26 cellular contexts compared by ENCODE assay signal in genomic region chr17:10216213-10216982, GRCh38. TPM values are rescaled to one million over a fixed set of nuclear protein-coding genes. Genes with fewer than 3 reads are reported as not detected.
A peak's percentile ranks its signal among the peaks of the same experiment; 100 is the strongest.
DNase-seq lines count a peak whose midpoint lies in the region; ATAC-seq and TF ChIP-seq lines count a peak whose summit lies in the region.
"Had no signal": no experiment of that assay in that cellular context is flagged by ENCODE, and none has a peak within 500 bp of the region (broad histone marks: within the 10 kb centered on the region; RNA-seq: fewer than 3 reads in every experiment).

No MANE protein-coding gene starts in this region.

- CTCF ChIA-PET in Caco-2 (lab: Charles Lee): no interaction called here

- peaks cover 11% of the 10 kb centered on the region for H3K9me3 Mint-ChIP-seq in Caco-2 (ENCODE audit: unreplicated experiment)

- intact Hi-C loops in Caco-2 (cut with micrococcal nuclease; ENCODE audit: unreplicated experiment): no loop called here

- H3K9me3 ChIP-seq in BLaER1 treated with 17β-estradiol and CSF1 and Interleukin-3, amounts not matched to agents 10 nM and 100 nM (replicated peaks in 1 of 11): peaks cover 22 to 32% (median 30%) of the 10 kb centered on the region in 11 experiments
- H3K9me3 ChIP-seq in RWPE2 (ENCODE audit: severe bottlenecking) (no peaks in the 10 kb centered on the region), Caco-2 (no peaks in the 10 kb centered on the region)
- H3K9me3 ChIP-seq: prostate gland had no signal

- H3K27me3 ChIP-seq in BLaER1 treated with 17β-estradiol and CSF1 and Interleukin-3, amounts not matched to agents 10 nM and 100 nM: no peaks in the 10 kb centered on the region
- H3K27me3 ChIP-seq in RWPE2 (ENCODE audit: insufficient read depth, poor library complexity, severe bottlenecking): no peaks in the 10 kb centered on the region
- H3K27me3 ChIP-seq in Caco-2 (replicated peaks; ENCODE audit: control insufficient read depth, insufficient read depth, low read length): no peaks in the 10 kb centered on the region

- no peaks in the 10 kb centered on the region for H4K20me1 ChIP-seq in BLaER1 treated with 17β-estradiol and CSF1 and Interleukin-3, amounts not matched to agents 10 nM and 100 nM

- no peak overlapping the region for H3K27ac Mint-ChIP-seq in Caco-2 (ENCODE audit: unreplicated experiment)
- H3K27ac Mint-ChIP-seq: activated naive CD8-positive, alpha-beta T cell treated with anti-CD3 and anti-CD28 coated beads for 36 hours; activated T-helper 2 cell treated with anti-CD3 and anti-CD28 coated beads, Interferon-gamma antibody, Interleukin-2, Interleukin-4, amounts not matched to agents 10 μg/mL and 5 μg/mL and 100 μg/mL, durations not matched to agents 14 hours and 24 hours and 36 hours; CD4-positive, CD25-positive, alpha-beta regulatory T cell; mesothelial cell of epicardium; natural killer cell had no signal

- H3K4me1 Mint-ChIP-seq in Caco-2 (ENCODE audit: low read depth, unreplicated experiment): no peaks in the 10 kb centered on the region
- H3K4me1 Mint-ChIP-seq: activated naive CD8-positive, alpha-beta T cell treated with anti-CD3 and anti-CD28 coated beads for 36 hours; CD4-positive, CD25-positive, alpha-beta regulatory T cell; natural killer cell had no signal

- H3K36me3 ChIP-seq in BLaER1 treated with 17β-estradiol and CSF1 and Interleukin-3, amounts not matched to agents 10 nM and 100 nM: no peaks in the 10 kb centered on the region
- H3K36me3 ChIP-seq in RWPE2 (ENCODE audit: low read depth) (no peaks in the 10 kb centered on the region), Caco-2 (ENCODE audit: control insufficient read depth, insufficient read depth, low read length) (no peaks in the 10 kb centered on the region)
- H3K36me3 ChIP-seq: prostate gland, WERI-Rb-1 had no signal

- POLR2A ChIA-PET in Caco-2 (lab: Charles Lee): no interaction called here

- peak; percentile 6 for DNase-seq in RWPE2 (ENCODE audit: low spot score)
- DNase-seq in hippocampal formation (lab: John Stamatoyannopoulos, UW): peak; percentile 2 to 10
- DNase-seq in midbrain (lab: John Stamatoyannopoulos, UW): peak; percentile 26
- no peak for DNase-seq in activated gamma-delta T cell treated with Interleukin-2 at 50 U/mL for 16 hours
- no peak for DNase-seq in Caco-2
- DNase-seq: activated CD4-positive, alpha-beta T cell treated with anti-CD3 and anti-CD28 coated beads, Interleukin-2, amount 50 U/mL, for 4 hours; activated CD8-positive, alpha-beta memory T cell treated with anti-CD3 and anti-CD28 coated beads, Interleukin-2, amount 50 U/mL, for 48 hours; activated naive CD8-positive, alpha-beta T cell treated with anti-CD3 and anti-CD28 coated beads for 36 hours; CD4-positive, CD25-positive, alpha-beta regulatory T cell; cerebellar nuclear complex; effector CD4-positive, alpha-beta T cell; erythroblast; foreskin melanocyte; left cardiac atrium; natural killer cell; NCI-H1694 treated with DMSO at 0.1 percent for 48 hours; NCI-H526 treated with DMSO at 0.1 percent for 48 hours; RPMI8226; WERI-Rb-1 had no signal

- H3K4me3 ChIP-seq in BLaER1 treated with 17β-estradiol and CSF1 and Interleukin-3, amounts not matched to agents 10 nM and 100 nM: no peak overlapping the region
- H3K4me3 ChIP-seq in RWPE2 (ENCODE audit: severe bottlenecking) (no peak overlapping the region), Caco-2 (ENCODE audit: low read depth, low read length) (no peak overlapping the region)
- H3K4me3 ChIP-seq: prostate gland had no signal

- H3K27ac ChIP-seq in BLaER1 treated with 17β-estradiol and CSF1 and Interleukin-3, amounts not matched to agents 10 nM and 100 nM: peak overlapping the region in 3 of 11 experiments; percentile 26 to 50 (median 38); a peak in 7 of 22 replicates
- H3K27ac ChIP-seq in RWPE2 (ENCODE audit: poor library complexity, severe bottlenecking): no peak overlapping the region
- H3K27ac ChIP-seq: prostate gland, WERI-Rb-1 had no signal

- peaks cover 11 to 32% (median 13%) of the 10 kb centered on the region in 10 experiments for H3K4me1 ChIP-seq in BLaER1 treated with 17β-estradiol and CSF1 and Interleukin-3, amounts not matched to agents 10 nM and 100 nM
- no peaks in the 10 kb centered on the region for H3K4me1 ChIP-seq in RWPE2 (ENCODE audit: insufficient read depth, poor library complexity, severe bottlenecking)
- H3K4me1 ChIP-seq in Caco-2: no peaks in the 10 kb centered on the region
- H3K4me1 ChIP-seq: prostate gland had no signal

- ATAC-seq in RWPE2 (ENCODE audit: low read depth) (no peak), GM18511 (IDR thresholded peaks at IDR 0.05; ENCODE audit: unreplicated experiment) (no peak), HG02884 (IDR thresholded peaks at IDR 0.05; ENCODE audit: unreplicated experiment) (no peak)
- ATAC-seq: left cardiac atrium, natural killer cell, SK-N-SH treated with all-trans-retinoic acid at 6 μM for 48 hours had no signal

- H3K27me3 Mint-ChIP-seq in Caco-2 (ENCODE audit: insufficient read depth, unreplicated experiment): no peaks in the 10 kb centered on the region
- H3K27me3 Mint-ChIP-seq: activated naive CD8-positive, alpha-beta T cell treated with anti-CD3 and anti-CD28 coated beads for 36 hours; CD4-positive, CD25-positive, alpha-beta regulatory T cell had no signal

- H3K36me3 Mint-ChIP-seq in Caco-2 (ENCODE audit: insufficient read depth, unreplicated experiment): no peaks in the 10 kb centered on the region
- H3K36me3 Mint-ChIP-seq: activated naive CD8-positive, alpha-beta T cell treated with anti-CD3 and anti-CD28 coated beads for 36 hours; CD4-positive, CD25-positive, alpha-beta regulatory T cell; mesothelial cell of epicardium had no signal

- H3K4me2 ChIP-seq in BLaER1 treated with 17β-estradiol and CSF1 and Interleukin-3, amounts not matched to agents 10 nM and 100 nM: peak overlapping the region; percentile 41 to 81 (median 71)

- TF ChIP-seq CTCF in RWPE2 (IDR thresholded peaks at IDR 0.05; ENCODE audit: poor library complexity, severe bottlenecking) (no peak), Caco-2 (IDR thresholded peaks at IDR 0.05; ENCODE audit: insufficient read depth in 1 of 2, low read depth in 1 of 2, low read length in 1 of 2, severe bottlenecking in 1 of 2, unreplicated experiment in 1 of 2) (no peak)

- H3K4me3 Mint-ChIP-seq in Caco-2 (ENCODE audit: unreplicated experiment): no peak overlapping the region
- H3K4me3 Mint-ChIP-seq: activated naive CD8-positive, alpha-beta T cell treated with anti-CD3 and anti-CD28 coated beads for 36 hours; mesothelial cell of epicardium; natural killer cell had no signal

- no TSS peak for BruUV-seq in Caco-2 (replicated peaks; lab: Mats Ljungman, UMichigan)

- H3K9ac ChIP-seq in BLaER1 treated with 17β-estradiol and CSF1 and Interleukin-3, amounts not matched to agents 10 nM and 100 nM: peak overlapping the region in 4 of 11 experiments; percentile 15 to 43 (median 20); a peak in 3 of 22 replicates

RNA-seq across cellular contexts. Expression of gene GAS7, which starts 18.0 kb away (rescaled TPM):
- 0.23 and 0.34 TPM in 2 replicates for total RNA-seq in Caco-2 (2022)

Comparison
In these comparisons a context has a peak if more than half of its experiments do, and no peak if none do; other contexts are left out.
1. DNase-seq: peak in RWPE2 (single experiment), hippocampal formation (2 of 2) and midbrain (single experiment); none in activated gamma-delta T cell treated with Interleukin-2 at 50 U/mL for 16 hours (single experiment) and Caco-2 (0 of 2).